9 cellular contexts compared by ENCODE assay signal in genomic region chr11:1515082-1516060, GRCh38. TPM values are rescaled to one million over a fixed set of nuclear protein-coding genes. Genes with fewer than 3 reads are reported as not detected.
DNase-seq lines count a peak whose midpoint lies in the region; ATAC-seq and TF ChIP-seq lines count a peak whose summit lies in the region.
"Had no signal": no experiment of that assay in that cellular context is flagged by ENCODE, and none has a peak within 500 bp of the region (broad histone marks: within the 10 kb centered on the region; RNA-seq: fewer than 3 reads in every experiment).

No MANE protein-coding gene starts in this region.

- no peaks in the 10 kb centered on the region for H3K27me3 ChIP-seq in right lobe of liver

- H3K4me3 ChIP-seq in right lobe of liver, result no peak overlapping the region
- H3K4me3 ChIP-seq: skin epidermis had no signal

- H3K27ac ChIP-seq in cingulate gyrus (ENCODE audit: low read depth, low read length) (peak overlapping the region; percentile 19), right lobe of liver (no peak overlapping the region)
- H3K27ac ChIP-seq: skin epidermis had no signal

- H3K9me3 ChIP-seq in right lobe of liver, result no peaks in the 10 kb centered on the region

- ATAC-seq in right lobe of liver (peak; percentile 83 to 95 (median 91)), HG03439 (IDR thresholded peaks at IDR 0.05; ENCODE audit: unreplicated experiment) (no peak)

- WGBS in right lobe of liver (ENCODE audit: insufficient coverage, low coverage, low lambda C conversion rate, missing lambda C conversion rate), result 24% methylated on average over 12 of the region's 36 CpGs

- H3K36me3 ChIP-seq in right lobe of liver, result no peaks in the 10 kb centered on the region

- H3K4me1 ChIP-seq in right lobe of liver, result peaks cover 0 to 7% (median 0%) of the 10 kb centered on the region in 4 donors

- TF ChIP-seq POLR2A in right lobe of liver (IDR thresholded peaks at IDR 0.05), result no peak

- TF ChIP-seq CTCF in right lobe of liver (IDR thresholded peaks at IDR 0.05), result peak; percentile 89 to 96 (median 94)

- DNase-seq in NCI-H82 (lab: John Stamatoyannopoulos, UW) (peak; percentile 65), NCI-H82 treated with DMSO at 0.1 percent for 48 hours (lab: John Stamatoyannopoulos, UW; ENCODE audit: unreplicated experiment) (no peak), NCI-H2227 treated with DMSO at 0.1 percent for 48 hours (lab: John Stamatoyannopoulos, UW) (peak; percentile 46), right lobe of liver (peak; percentile 74 to 80 (median 78))
- peak; percentile 60 to 71 for DNase-seq in activated CD4-positive, alpha-beta T cell treated with anti-CD3 and anti-CD28 coated beads, Interleukin-2, amount 50 U/mL, for 24 hours (ENCODE audit: low read depth in 1 of 2, low spot score in 1 of 2)
- peak; percentile 53 to 79 for DNase-seq in stimulated activated CD4-positive, alpha-beta T cell treated with anti-CD3 and anti-CD28 coated beads, Interleukin-4, amount 100 ng/mL, for 4 hours

- intact Hi-C loops in right lobe of liver (cut with DNase I), result loop anchor here (5.0 kb wide), 2 partner anchors 308 to 313 kb away; no protein-coding TSS in a partner anchor

RNA-seq across cellular contexts. Expression of gene MOB2, which starts 28.8 kb away (rescaled TPM):
- 10 to 100 TPM in 5 of 6 experiments, 1 to 10 TPM in 1; 8.5 to 17.0 (median 14.1) TPM for total RNA-seq in right lobe of liver

RNA-seq across cellular contexts. Expression of gene DUSP8, which starts 56.7 kb away (rescaled TPM):
- total RNA-seq in right lobe of liver, result 10 to 100 TPM in 2 of 6 experiments, 1 to 10 TPM in 2, under 1 TPM in 2; 0.22 to 13.7 (median 4.4) TPM
